1 cellular context compared by ENCODE assay signal in the genomic region with DNA sequence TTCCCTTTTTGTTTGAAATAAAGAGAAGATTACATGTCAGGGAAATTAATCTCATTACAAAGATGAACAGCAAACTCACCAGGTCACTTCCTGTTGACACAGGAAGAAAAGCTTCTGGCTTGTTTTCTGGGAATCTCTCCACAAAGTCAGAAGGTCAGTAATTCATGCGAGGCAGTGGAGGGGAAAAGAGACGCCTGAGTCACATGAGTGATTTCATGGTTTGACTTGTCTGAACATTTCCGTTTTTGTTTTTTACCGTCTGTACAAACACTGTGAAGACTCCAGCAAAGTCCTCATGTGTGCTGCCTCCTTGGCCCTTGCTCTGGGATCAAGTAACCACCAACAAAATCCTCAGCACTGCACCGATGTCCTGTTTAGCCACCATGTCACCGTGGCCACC.
TF ChIP-seq lines count a peak whose summit lies in the region.

No MANE protein-coding gene starts in this region.

TF ChIP-seq in K562, 482 proteins besides CTCF, POLR2A, EP300 and RAD21 (continued from another document):
- TF ChIP-seq, protein P1, sequence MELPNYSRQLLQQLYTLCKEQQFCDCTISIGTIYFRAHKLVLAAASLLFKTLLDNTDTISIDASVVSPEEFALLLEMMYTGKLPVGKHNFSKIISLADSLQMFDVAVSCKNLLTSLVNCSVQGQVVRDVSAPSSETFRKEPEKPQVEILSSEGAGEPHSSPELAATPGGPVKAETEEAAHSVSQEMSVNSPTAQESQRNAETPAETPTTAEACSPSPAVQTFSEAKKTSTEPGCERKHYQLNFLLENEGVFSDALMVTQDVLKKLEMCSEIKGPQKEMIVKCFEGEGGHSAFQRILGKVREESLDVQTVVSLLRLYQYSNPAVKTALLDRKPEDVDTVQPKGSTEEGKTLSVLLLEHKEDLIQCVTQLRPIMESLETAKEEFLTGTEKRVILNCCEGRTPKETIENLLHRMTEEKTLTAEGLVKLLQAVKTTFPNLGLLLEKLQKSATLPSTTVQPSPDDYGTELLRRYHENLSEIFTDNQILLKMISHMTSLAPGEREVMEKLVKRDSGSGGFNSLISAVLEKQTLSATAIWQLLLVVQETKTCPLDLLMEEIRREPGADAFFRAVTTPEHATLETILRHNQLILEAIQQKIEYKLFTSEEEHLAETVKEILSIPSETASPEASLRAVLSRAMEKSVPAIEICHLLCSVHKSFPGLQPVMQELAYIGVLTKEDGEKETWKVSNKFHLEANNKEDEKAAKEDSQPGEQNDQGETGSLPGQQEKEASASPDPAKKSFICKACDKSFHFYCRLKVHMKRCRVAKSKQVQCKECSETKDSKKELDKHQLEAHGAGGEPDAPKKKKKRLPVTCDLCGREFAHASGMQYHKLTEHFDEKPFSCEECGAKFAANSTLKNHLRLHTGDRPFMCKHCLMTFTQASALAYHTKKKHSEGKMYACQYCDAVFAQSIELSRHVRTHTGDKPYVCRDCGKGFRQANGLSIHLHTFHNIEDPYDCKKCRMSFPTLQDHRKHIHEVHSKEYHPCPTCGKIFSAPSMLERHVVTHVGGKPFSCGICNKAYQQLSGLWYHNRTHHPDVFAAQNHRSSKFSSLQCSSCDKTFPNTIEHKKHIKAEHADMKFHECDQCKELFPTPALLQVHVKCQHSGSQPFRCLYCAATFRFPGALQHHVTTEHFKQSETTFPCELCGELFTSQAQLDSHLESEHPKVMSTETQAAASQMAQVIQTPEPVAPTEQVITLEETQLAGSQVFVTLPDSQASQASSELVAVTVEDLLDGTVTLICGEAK (IDR thresholded peaks at IDR 0.05), result peak; percentile 72
- TF ChIP-seq, protein P1 (CRISPR knock-in tag; IDR thresholded peaks at IDR 0.05), result no peak
- peak; percentile 79 for TF ChIP-seq GABPA (tag; conservative IDR thresholded peaks at IDR 0.05; ENCODE audit: low read depth)
- TF ChIP-seq NR2C1 (IDR thresholded peaks at IDR 0.05), result peak; percentile 77
- peak; percentile 87 for TF ChIP-seq NR2C1 (tag; IDR thresholded peaks at IDR 0.05)
